Comparison of ENCODE assay signal across 1 cellular context in genomic region chr3:150733936-150734794, GRCh38.
TF ChIP-seq lines count a peak whose summit lies in the region.

No MANE protein-coding gene starts in this region.

TF ChIP-seq in HepG2, 621 proteins besides CTCF, POLR2A, EP300 and RAD21 (continued from another document and continues in another):
- TF ChIP-seq E2F5 (CRISPR knock-in tag; conservative IDR thresholded peaks at IDR 0.05), result no peak
- no peak for TF ChIP-seq MTA1 (CRISPR knock-in tag; IDR thresholded peaks at IDR 0.05; ENCODE audit: borderline replicate concordance)
- TF ChIP-seq SMAD9 (CRISPR knock-in tag; IDR thresholded peaks at IDR 0.05), result no peak
- TF ChIP-seq HNRNPL (IDR thresholded peaks at IDR 0.05; ENCODE audit: low read depth, low read length), result no peak
- TF ChIP-seq AFF4 (CRISPR knock-in tag; IDR thresholded peaks at IDR 0.05), result no peak
- TF ChIP-seq HBP1 (CRISPR knock-in tag; IDR thresholded peaks at IDR 0.05; ENCODE audit: low read depth), result no peak
- TF ChIP-seq KLF11 (CRISPR knock-in tag; IDR thresholded peaks at IDR 0.05), result no peak
- no peak for TF ChIP-seq ZBTB21 (CRISPR knock-in tag; IDR thresholded peaks at IDR 0.05)
- TF ChIP-seq ZSCAN9 (CRISPR knock-in tag; IDR thresholded peaks at IDR 0.05; ENCODE audit: borderline replicate concordance), result no peak
- TF ChIP-seq ZSCAN21 (CRISPR knock-in tag; IDR thresholded peaks at IDR 0.05; ENCODE audit: borderline replicate concordance), result no peak
- TF ChIP-seq ZNF17 (CRISPR knock-in tag; IDR thresholded peaks at IDR 0.05), result no peak
- TF ChIP-seq ZNF234 (CRISPR knock-in tag; conservative IDR thresholded peaks at IDR 0.05), result no peak
- no peak for TF ChIP-seq SNRNP70 (IDR thresholded peaks at IDR 0.05; ENCODE audit: low read depth, low read length)
- TF ChIP-seq MLXIP (CRISPR knock-in tag; IDR thresholded peaks at IDR 0.05; ENCODE audit: borderline replicate concordance), result no peak
- no peak for TF ChIP-seq MYNN (CRISPR knock-in tag; IDR thresholded peaks at IDR 0.05; ENCODE audit: low read depth)
- TF ChIP-seq LRRFIP1 (CRISPR knock-in tag; conservative IDR thresholded peaks at IDR 0.05), result no peak
- TF ChIP-seq MEIS2 (CRISPR knock-in tag; IDR thresholded peaks at IDR 0.05), result no peak
- TF ChIP-seq AHDC1 (CRISPR knock-in tag; IDR thresholded peaks at IDR 0.05; ENCODE audit: borderline replicate concordance), result peak; percentile 71; the same call in 1 of the 2 replicates
- TF ChIP-seq NR1H2 (CRISPR knock-in tag; IDR thresholded peaks at IDR 0.05; ENCODE audit: borderline replicate concordance, low read depth), result no peak
- no peak for TF ChIP-seq ZNF670 (CRISPR knock-in tag; IDR thresholded peaks at IDR 0.05; ENCODE audit: borderline replicate concordance)
- no peak for TF ChIP-seq ZNF101 (CRISPR knock-in tag; IDR thresholded peaks at IDR 0.05; ENCODE audit: borderline replicate concordance, low read depth)
- TF ChIP-seq MTA3 (CRISPR knock-in tag; IDR thresholded peaks at IDR 0.05), result no peak
- TF ChIP-seq ZNF788 (CRISPR knock-in tag; IDR thresholded peaks at IDR 0.05; ENCODE audit: borderline replicate concordance), result no peak
- TF ChIP-seq ZNF224 (CRISPR knock-in tag; IDR thresholded peaks at IDR 0.05), result no peak
- no peak for TF ChIP-seq NFYC (CRISPR knock-in tag; IDR thresholded peaks at IDR 0.05)
- TF ChIP-seq ZNF136 (CRISPR knock-in tag; IDR thresholded peaks at IDR 0.05; ENCODE audit: low read depth), result no peak
- TF ChIP-seq ARID2 (CRISPR knock-in tag; IDR thresholded peaks at IDR 0.05; ENCODE audit: borderline replicate concordance), result no peak
- TF ChIP-seq TBX2 (CRISPR knock-in tag; IDR thresholded peaks at IDR 0.05; ENCODE audit: borderline replicate concordance), result 0 out of 2 replicates have a peak, but pooled peaks have one; percentile 46
- no peak for TF ChIP-seq ZNF770 (CRISPR knock-in tag; IDR thresholded peaks at IDR 0.05)
- TF ChIP-seq GTF3A (CRISPR knock-in tag; conservative IDR thresholded peaks at IDR 0.05), result no peak
- TF ChIP-seq MBD4 (IDR thresholded peaks at IDR 0.05; ENCODE audit: borderline replicate concordance, low read length), result no peak
- no peak for TF ChIP-seq ZNF605 (CRISPR knock-in tag; IDR thresholded peaks at IDR 0.05)
